ENCODE assay signal across 9 cellular contexts in genomic region chr12:52243774-52244614, GRCh38. TPM values are rescaled to one million over a fixed set of nuclear protein-coding genes. Genes with fewer than 3 reads are reported as not detected.
DNase-seq lines count a peak whose midpoint lies in the region; ATAC-seq and TF ChIP-seq lines count a peak whose summit lies in the region.
"Had no signal": no experiment of that assay in that cellular context is flagged by ENCODE, and none has a peak within 500 bp of the region (broad histone marks: within the 10 kb centered on the region; RNA-seq: fewer than 3 reads in every experiment).

No MANE protein-coding gene starts in this region.

- H3K4me3 Mint-ChIP-seq in brain: peak overlapping the region in 1 of 5 experiments; percentile 13

- H3K9me3 Mint-ChIP-seq in brain: peaks cover 0 to 6% (median 0%) of the 10 kb centered on the region in 5 experiments

- peak; percentile 99 for DNase-seq in Daoy (ENCODE audit: low read depth)
- peak; percentile 97 for DNase-seq in HT1080 (ENCODE audit: low read depth)
- DNase-seq in T-helper 2 cell: peak in 3 of 5 experiments; percentile 9 to 82 (median 41)
- DNase-seq in lung (ENCODE audit: low spot score): peak; percentile 80
- DNase-seq in stimulated activated CD8-positive, alpha-beta memory T cell treated with anti-CD3 and anti-CD28 coated beads, Interleukin-15, amount 100 ng/mL, for 48 hours (ENCODE audit: low read depth in 2 of 2): peak; percentile 68
- no peak for DNase-seq in NCI-H2227 treated with DMSO at 0.1 percent for 48 hours (lab: John Stamatoyannopoulos, UW)

- peaks cover 0 to 5% of the 10 kb centered on the region in 2 donors for H3K36me3 ChIP-seq in lung (ENCODE audit: control insufficient read depth in 2 of 2, insufficient read depth in 2 of 2, low read length in 2 of 2)

- peaks cover 35% of the 10 kb centered on the region for H3K4me1 Mint-ChIP-seq in brain

- peaks cover 23% of the 10 kb centered on the region for H3K27me3 Mint-ChIP-seq in brain

- peak; percentile 83 for ATAC-seq in GM21515 (IDR thresholded peaks at IDR 0.05; ENCODE audit: unreplicated experiment)
- ATAC-seq in lung (ENCODE audit: insufficient read depth, low FRiP score): peak; percentile 73

- H3K4me3 ChIP-seq in lung: no peak overlapping the region
- H3K4me3 ChIP-seq: dorsolateral prefrontal cortex had no signal

- 31 to 32% methylated on average over 12 of the region's 12 CpGs for WGBS in lung, 2 donors

- peak overlapping the region in 3 of 5 experiments; percentile 58 to 80 (median 74) for H3K27ac Mint-ChIP-seq in brain

- no peaks in the 10 kb centered on the region for H3K27me3 ChIP-seq in lung (ENCODE audit: control insufficient read depth, insufficient read depth)

- H3K27ac ChIP-seq in lung (ENCODE audit: low read depth in 1 of 2, low read length in 1 of 2): peak overlapping the region in 1 of 2 donors; percentile 71
- H3K27ac ChIP-seq: dorsolateral prefrontal cortex had no signal

- no peaks in the 10 kb centered on the region for H3K36me3 Mint-ChIP-seq in brain

- no peaks in the 10 kb centered on the region for H3K9me3 ChIP-seq in lung (ENCODE audit: control insufficient read depth in 2 of 2, insufficient read depth in 1 of 2, low read length in 1 of 2)

- TF ChIP-seq CTCF in brain (conservative IDR thresholded peaks at IDR 0.05) (no peak), lung (IDR thresholded peaks at IDR 0.05; ENCODE audit: control extremely low read depth, extremely low read depth) (no peak)

- peaks cover 0 to 14% of the 10 kb centered on the region in 2 donors for H3K4me1 ChIP-seq in lung (ENCODE audit: control insufficient read depth in 2 of 2, insufficient read depth in 2 of 2, low read length in 2 of 2)

RNA-seq across cellular contexts. Expression of gene KRT7, which starts 11.0 kb away (rescaled TPM):
- total RNA-seq in Daoy (2014; rRNA removed; shearing (Covaris generic)): 5.5 and 12.2 TPM in 2 replicates
- total RNA-seq in HT1080 (2014; rRNA removed; shearing (Covaris generic)): 4.9 and 5.1 TPM in 2 replicates
- 29.7 and 34.4 TPM in 2 replicates for polyA plus RNA-seq in HT1080 (2015; cell fraction: cytosol; rRNA removed)
- 10.8 and 15.8 TPM in 2 replicates for polyA plus RNA-seq in HT1080 (2015; cell fraction: nucleus; rRNA removed)
- polyA plus RNA-seq in brain (ENCODE audit: insufficient read depth, low read depth, low replicate concordance) (2.1 TPM), lung (1,000 to 10,000 TPM; 1,201 to 1,415 TPM)
- total RNA-seq in lung: 1,000 to 10,000 TPM in 1 of 2 donors, 10 to 100 TPM in 1; 33.6 to 1,411 TPM

RNA-seq across cellular contexts. Expression of gene KRT86, which starts 30.5 kb away (rescaled TPM):
- 0.40 and 0.65 TPM in 2 replicates for total RNA-seq in Daoy (2014; rRNA removed; shearing (Covaris generic))
- 1.2 TPM in 2 replicates for total RNA-seq in HT1080 (2014; rRNA removed; shearing (Covaris generic))
- polyA plus RNA-seq in HT1080 (2015; cell fraction: cytosol; rRNA removed): 24.4 and 31.1 TPM in 2 replicates
- polyA plus RNA-seq in HT1080 (2015; cell fraction: nucleus; rRNA removed): 18.0 and 21.5 TPM in 2 replicates
- polyA plus RNA-seq in brain (ENCODE audit: insufficient read depth, low read depth, low replicate concordance) (0.34 TPM), lung (under 1 TPM; 0.11 to 0.31 TPM)
- total RNA-seq in lung: 1 to 10 TPM in 1 of 2 donors, not detected in 1; 1.1 TPM

RNA-seq across cellular contexts. Expression of gene KRT81, which starts 47.3 kb away (rescaled TPM):
- total RNA-seq in Daoy (2014; rRNA removed; shearing (Covaris generic)): 0.74 and 1.0 TPM in 2 replicates
- total RNA-seq in HT1080 (2014; rRNA removed; shearing (Covaris generic)): 235 and 270 TPM in 2 replicates
- 1,347 and 1,639 TPM in 2 replicates for polyA plus RNA-seq in HT1080 (2015; cell fraction: cytosol; rRNA removed)
- polyA plus RNA-seq in HT1080 (2015; cell fraction: nucleus; rRNA removed): 1,086 and 1,142 TPM in 2 replicates
- polyA plus RNA-seq in brain (ENCODE audit: insufficient read depth, low read depth, low replicate concordance): 0.76 TPM
- total RNA-seq in lung: under 1 TPM; 0.20 to 0.61 TPM
- polyA plus RNA-seq in lung: under 1 TPM; 0.02 to 0.26 TPM

RNA-seq across cellular contexts. Expression of gene KRT80, which starts 52.2 kb away (rescaled TPM):
- total RNA-seq in Daoy (2014; rRNA removed; shearing (Covaris generic)): 4.4 and 5.5 TPM in 2 replicates
- total RNA-seq in HT1080 (2014; rRNA removed; shearing (Covaris generic)): 6.7 and 8.2 TPM in 2 replicates
- 33.7 and 34.7 TPM in 2 replicates for polyA plus RNA-seq in HT1080 (2015; cell fraction: cytosol; rRNA removed)
- 29.2 and 33.4 TPM in 2 replicates for polyA plus RNA-seq in HT1080 (2015; cell fraction: nucleus; rRNA removed)
- polyA plus RNA-seq in brain (ENCODE audit: insufficient read depth, low read depth, low replicate concordance): 2.0 TPM
- 10 to 100 TPM in 1 of 2 donors, 1 to 10 TPM in 1; 1.8 to 15.5 TPM for total RNA-seq in lung
- 1 to 10 TPM; 7.2 to 9.9 TPM for polyA plus RNA-seq in lung

Comparison
In these comparisons a context has a peak if more than half of its experiments do, and no peak if none do; other contexts are left out.
1. RNA of gene KRT81, which starts 47.3 kb away (total RNA-seq): 235 to 270 TPM in HT1080; 0.74 to 1.0 TPM in Daoy and 0.20 to 0.61 TPM in lung; every median in the first group is over 100 times any median in the second.